ENCODE assay signal across 21 cellular contexts in the genomic region with DNA sequence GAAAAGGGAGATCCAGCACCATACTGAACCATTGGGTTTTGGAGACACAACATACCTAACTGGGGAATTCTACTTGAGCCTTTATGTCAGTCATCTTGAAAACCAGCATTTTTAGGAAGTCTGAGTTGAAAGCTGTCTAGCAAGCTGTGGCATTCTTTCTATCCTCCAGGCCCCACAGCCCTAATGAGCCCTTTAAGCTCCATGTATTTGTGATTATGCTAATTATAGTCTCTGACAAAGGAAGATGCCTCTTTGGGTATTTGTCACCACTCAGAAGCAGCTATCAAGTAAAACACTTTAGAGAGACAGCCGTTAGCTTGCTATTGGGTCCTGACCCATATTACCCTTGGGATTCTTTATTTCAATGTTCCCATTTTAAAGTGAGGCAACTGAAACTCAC.
"Had no signal": no experiment of that assay in that cellular context is flagged by ENCODE, and none has a peak within 500 bp of the region (broad histone marks: within the 10 kb centered on the region; RNA-seq: fewer than 3 reads in every experiment).

No MANE protein-coding gene starts in this region.

- H3K9me3 ChIP-seq: colonic mucosa, prostate gland, right lobe of liver had no signal

- H3K4me3 Mint-ChIP-seq: mesothelial cell of epicardium; natural killer cell treated with Interleukin-12 subunit alpha and Interleukin-12 subunit beta and Interleukin-15 and Interleukin-18, amount 100 ng/mL, for 72 hours; stimulated activated memory B cell treated with anti-CD40 and anti-IgM and Interleukin-4, amounts not matched to agents 10 μg/mL and 1 μg/mL and 100 μg/mL, for 72 hours; stimulated activated naive CD8-positive, alpha-beta T cell treated with anti-CD3 and anti-CD28 coated beads, Interleukin-15, Interleukin-2, amounts not matched to agents 100 ng/mL and 50 ng/mL, for 24 hours had no signal

- H3K27me3 Mint-ChIP-seq: natural killer cell treated with Interleukin-12 subunit alpha and Interleukin-12 subunit beta and Interleukin-15 and Interleukin-18, amount 100 ng/mL, for 72 hours; stimulated activated memory B cell treated with anti-CD40 and anti-IgM and Interleukin-4, amounts not matched to agents 10 μg/mL and 1 μg/mL and 100 μg/mL, for 72 hours; stimulated activated naive CD8-positive, alpha-beta T cell treated with anti-CD3 and anti-CD28 coated beads, Interleukin-15, Interleukin-2, amounts not matched to agents 100 ng/mL and 50 ng/mL, for 24 hours had no signal

- H3K4me3 ChIP-seq: colonic mucosa, hepatocyte, prostate gland, right lobe of liver, spleen, tibial artery, upper lobe of left lung, uterus had no signal

- ATAC-seq: foreskin keratinocyte; left lobe of liver; natural killer cell treated with Interleukin-12 subunit alpha and Interleukin-12 subunit beta and Interleukin-15 and Interleukin-18, amount 100 ng/mL, for 72 hours; right lobe of liver; stimulated activated memory B cell treated with anti-CD40 and anti-IgM and Interleukin-4, amounts not matched to agents 10 μg/mL and 1 μg/mL and 100 μg/mL, for 72 hours had no signal

- H3K4me1 ChIP-seq: colonic mucosa, foreskin keratinocyte, parathyroid adenoma, prostate gland, right lobe of liver, spleen, tibial artery, upper lobe of left lung, uterus had no signal

- H3K4me1 Mint-ChIP-seq: mesothelial cell of epicardium; stimulated activated memory B cell treated with anti-CD40 and anti-IgM and Interleukin-4, amounts not matched to agents 10 μg/mL and 1 μg/mL and 100 μg/mL, for 72 hours had no signal

- H3K27ac Mint-ChIP-seq: mesothelial cell of epicardium; natural killer cell treated with Interleukin-12 subunit alpha and Interleukin-12 subunit beta and Interleukin-15 and Interleukin-18, amount 100 ng/mL, for 72 hours; stimulated activated memory B cell treated with anti-CD40 and anti-IgM and Interleukin-4, amounts not matched to agents 10 μg/mL and 1 μg/mL and 100 μg/mL, for 72 hours; stimulated activated naive CD8-positive, alpha-beta T cell treated with anti-CD3 and anti-CD28 coated beads, Interleukin-15, Interleukin-2, amounts not matched to agents 100 ng/mL and 50 ng/mL, for 24 hours had no signal

- H3K36me3 ChIP-seq: colonic mucosa, prostate gland, right lobe of liver, spleen, tibial artery, upper lobe of left lung, uterus had no signal

- H3K27ac ChIP-seq: colonic mucosa, foreskin keratinocyte, hepatocyte, parathyroid adenoma, prostate gland, right lobe of liver, spleen, tibial artery, upper lobe of left lung, uterus had no signal

- DNase-seq: colonic mucosa; dermis blood vessel endothelial cell; erythroblast; foreskin keratinocyte; head of caudate nucleus; right lobe of liver; spleen; stimulated activated CD4-positive, alpha-beta T cell treated with anti-CD3 and anti-CD28 coated beads, Interleukin-15, amount 100 ng/mL, for 24 hours; stimulated activated CD4-positive, alpha-beta T cell treated with anti-CD3 and anti-CD28 coated beads, Interleukin-1b, Interleukin-23, amount 100 ng/mL, for 48 hours; stimulated activated CD4-positive, alpha-beta T cell treated with anti-CD3 and anti-CD28 coated beads, Interleukin-4, amount 100 ng/mL, for 24 hours; tibial artery; upper lobe of left lung; uterus had no signal

- H3K27me3 ChIP-seq: colonic mucosa, foreskin keratinocyte, hepatocyte, right lobe of liver, spleen, tibial artery, upper lobe of left lung, uterus had no signal

- H3K36me3 Mint-ChIP-seq: natural killer cell treated with Interleukin-12 subunit alpha and Interleukin-12 subunit beta and Interleukin-15 and Interleukin-18, amount 100 ng/mL, for 72 hours; stimulated activated memory B cell treated with anti-CD40 and anti-IgM and Interleukin-4, amounts not matched to agents 10 μg/mL and 1 μg/mL and 100 μg/mL, for 72 hours had no signal
